Comparison of ENCODE assay signal across 8 cellular contexts in genomic region chr10:63976538-63976937, GRCh38.
A peak's percentile ranks its signal among the peaks of the same experiment; 100 is the strongest.
DNase-seq lines count a peak whose midpoint lies in the region; ATAC-seq, FAIRE-seq and TF ChIP-seq lines count a peak whose summit lies in the region.

No MANE protein-coding gene starts in this region.

- no peaks in the 10 kb centered on the region for H3K36me3 Mint-ChIP-seq in activated naive CD8-positive, alpha-beta T cell treated with anti-CD3 and anti-CD28 coated beads, Interleukin-2, amount 10 ng/mL, durations not matched to agents 7 days and 5 days

- DNase-seq in GM18507 (ENCODE audit: extremely low spot score, insufficient read length, low read depth) (peak; percentile 11), NAMALWA (ENCODE audit: low spot score) (peak; percentile 70), islet precursor cell (peak; percentile 73)
- DNase-seq in activated naive CD8-positive, alpha-beta T cell treated with anti-CD3 and anti-CD28 coated beads, Interleukin-2, amount 10 ng/mL, durations not matched to agents 7 days and 5 days, result peak; percentile 37
- DNase-seq in stimulated activated CD8-positive, alpha-beta memory T cell treated with anti-CD3 and anti-CD28 coated beads, Interleukin-7, amount 100 ng/mL, for 24 hours (ENCODE audit: low read depth), result peak; percentile 4
- no peak for DNase-seq in effector CD8-positive, alpha-beta T cell (lab: John Stamatoyannopoulos, UW)

- peak; percentile 94 for ATAC-seq in HG02763 (IDR thresholded peaks at IDR 0.05; ENCODE audit: unreplicated experiment)
- ATAC-seq in activated naive CD8-positive, alpha-beta T cell treated with anti-CD3 and anti-CD28 coated beads, Interleukin-2, amount 10 ng/mL, durations not matched to agents 7 days and 5 days (ENCODE audit: low read depth), result peak; percentile 79

- H3K9me3 Mint-ChIP-seq in activated naive CD8-positive, alpha-beta T cell treated with anti-CD3 and anti-CD28 coated beads, Interleukin-2, amount 10 ng/mL, durations not matched to agents 7 days and 5 days, result no peaks in the 10 kb centered on the region

- FAIRE-seq in GM18507 (lab: Jason Lieb, UNC), result peak; percentile 60

- no peak overlapping the region for H3K27ac ChIP-seq in C4-2B

- no peaks in the 10 kb centered on the region for H3K27me3 Mint-ChIP-seq in activated naive CD8-positive, alpha-beta T cell treated with anti-CD3 and anti-CD28 coated beads, Interleukin-2, amount 10 ng/mL, durations not matched to agents 7 days and 5 days

- TF ChIP-seq CTCF in C4-2B (conservative IDR thresholded peaks at IDR 0.05), result peak; percentile 67

- peaks cover 1% of the 10 kb centered on the region for H3K4me1 Mint-ChIP-seq in activated naive CD8-positive, alpha-beta T cell treated with anti-CD3 and anti-CD28 coated beads, Interleukin-2, amount 10 ng/mL, durations not matched to agents 7 days and 5 days

- POLR2A ChIA-PET in activated naive CD8-positive, alpha-beta T cell treated with anti-CD3 and anti-CD28 coated beads, Interleukin-2, amount 10 ng/mL, durations not matched to agents 7 days and 5 days (lab: Charles Lee), result no interaction called here

- H3K27ac Mint-ChIP-seq in activated naive CD8-positive, alpha-beta T cell treated with anti-CD3 and anti-CD28 coated beads, Interleukin-2, amount 10 ng/mL, durations not matched to agents 7 days and 5 days, result no peak overlapping the region

- no peak overlapping the region for H3K4me3 Mint-ChIP-seq in activated naive CD8-positive, alpha-beta T cell treated with anti-CD3 and anti-CD28 coated beads, Interleukin-2, amount 10 ng/mL, durations not matched to agents 7 days and 5 days
